Comparison of ENCODE assay signal across 8 cellular contexts in genomic region chr14:69547701-69548348, GRCh38. TPM values are rescaled to one million over a fixed set of nuclear protein-coding genes. Genes with fewer than 3 reads are reported as not detected.
DNase-seq lines count a peak whose midpoint lies in the region; ATAC-seq and TF ChIP-seq lines count a peak whose summit lies in the region.
"Had no signal": no experiment of that assay in that cellular context is flagged by ENCODE, and none has a peak within 500 bp of the region (broad histone marks: within the 10 kb centered on the region; RNA-seq: fewer than 3 reads in every experiment).

No MANE protein-coding gene starts in this region.

- H3K4me1 ChIP-seq in neutrophil (ENCODE audit: control insufficient read depth in 1 of 2, insufficient read depth in 1 of 2, low read depth in 1 of 2, low read length in 1 of 2): peaks cover 0 to 5% of the 10 kb centered on the region in 2 experiments

- TF ChIP-seq CTCF in GM12875 (IDR thresholded peaks at IDR 0.05; ENCODE audit: borderline replicate concordance, insufficient read depth, low read depth, low read length) (peak; percentile 82), epithelial cell of esophagus (IDR thresholded peaks at IDR 0.05; ENCODE audit: insufficient read depth, low read depth, low read length, missing control alignments) (peak; percentile 42), neutrophil (IDR thresholded peaks at IDR 0.05) (peak; percentile 37)

- H3K9me3 ChIP-seq in neutrophil: no peaks in the 10 kb centered on the region

- H3K4me3 ChIP-seq in GM12875 (ENCODE audit: low read depth, low read length): no peak overlapping the region
- H3K4me3 ChIP-seq in epithelial cell of esophagus (ENCODE audit: low read length): no peak overlapping the region
- no peak overlapping the region for H3K4me3 ChIP-seq in neutrophil (ENCODE audit: low read depth in 1 of 2, low read length in 1 of 2)

- no peak for ATAC-seq in GM21423 (IDR thresholded peaks at IDR 0.05; ENCODE audit: unreplicated experiment)

- no peak overlapping the region for H3K27ac ChIP-seq in neutrophil

- peak; percentile 81 for DNase-seq in SK-N-DZ (ENCODE audit: low spot score)
- DNase-seq in epithelial cell of esophagus (ENCODE audit: low read depth): no peak
- no peak for DNase-seq in A172 (ENCODE audit: low spot score)
- DNase-seq in NCI-H2171 (lab: John Stamatoyannopoulos, UW): no peak

- H3K27me3 ChIP-seq in neutrophil: peaks cover 91% of the 10 kb centered on the region

- no peaks in the 10 kb centered on the region for H3K36me3 ChIP-seq in neutrophil

RNA-seq across cellular contexts. Expression of gene CCDC177, which starts 26.8 kb away (rescaled TPM):
- 5.1 and 7.3 TPM in 2 replicates for polyA plus RNA-seq in SK-N-DZ (2014; cell fraction: cytosol; rRNA removed)
- 4.1 and 4.8 TPM in 2 replicates for polyA plus RNA-seq in SK-N-DZ (2014; cell fraction: nucleus; rRNA removed)
- not detected in 2 replicates for total RNA-seq in A172 (2014; rRNA removed; shearing (Covaris generic))
- total RNA-seq: skeletal muscle tissue had no signal
